Comparison of ENCODE assay signal across 26 cellular contexts in genomic region chr4:100290585-100290984, GRCh38.
A peak's percentile ranks its signal among the peaks of the same experiment; 100 is the strongest.
DNase-seq lines count a peak whose midpoint lies in the region; ATAC-seq, FAIRE-seq and TF ChIP-seq lines count a peak whose summit lies in the region.
"Had no signal": no experiment of that assay in that cellular context is flagged by ENCODE, and none has a peak within 500 bp of the region (broad histone marks: within the 10 kb centered on the region; RNA-seq: fewer than 3 reads in every experiment).

No MANE protein-coding gene starts in this region.

- H3K4me1 Mint-ChIP-seq in astrocyte (ENCODE audit: low read depth, unreplicated experiment), result peaks cover 24% of the 10 kb centered on the region
- H3K4me1 Mint-ChIP-seq: activated CD4-positive, alpha-beta T cell treated with anti-CD3 and anti-CD28 coated beads for 36 hours had no signal

- peaks cover 20% of the 10 kb centered on the region for H3K4me1 ChIP-seq in Loucy (ENCODE audit: insufficient read depth, low read length, poor library complexity, severe bottlenecking)
- peaks cover 18% of the 10 kb centered on the region for H3K4me1 ChIP-seq in astrocyte (ENCODE audit: insufficient read depth, low read length)
- peaks cover 36% of the 10 kb centered on the region for H3K4me1 ChIP-seq in keratinocyte (ENCODE audit: control insufficient read depth, extremely low read depth, insufficient read depth, low read length)
- peaks cover 34 to 65% of the 10 kb centered on the region in 2 donors for H3K4me1 ChIP-seq in gastrocnemius medialis
- no peaks in the 10 kb centered on the region for H3K4me1 ChIP-seq in sigmoid colon
- H3K4me1 ChIP-seq: A549, BLaER1, spleen had no signal

- no peak overlapping the region; the same call in 1 of the 2 replicates for H2AFZ ChIP-seq in Loucy (ENCODE audit: low read length)
- peak overlapping the region; percentile 6 for H2AFZ ChIP-seq in astrocyte (ENCODE audit: low read depth, low read length)
- peak overlapping the region; percentile 29 for H2AFZ ChIP-seq in keratinocyte (ENCODE audit: control insufficient read depth, low read length)

- H3K9me3 ChIP-seq in AG04450 (ENCODE audit: control insufficient read depth, insufficient read depth, low read length) (no peaks in the 10 kb centered on the region), Loucy (ENCODE audit: insufficient read depth, low read depth, low read length) (no peaks in the 10 kb centered on the region), astrocyte (ENCODE audit: insufficient read depth, low read depth, low read length) (no peaks in the 10 kb centered on the region), keratinocyte (ENCODE audit: control insufficient read depth, low read depth, low read length) (no peaks in the 10 kb centered on the region), gastrocnemius medialis (no peaks in the 10 kb centered on the region), sigmoid colon (no peaks in the 10 kb centered on the region)
- H3K9me3 ChIP-seq: A549, BLaER1, spleen had no signal

- POLR2A ChIA-PET in AG04450 (lab: Yijun Ruan, JAX), result no interaction called here

- intact Hi-C loops in gastrocnemius medialis (cut with DNase I; ENCODE audit: low total_unique reads) (no loop called here), sigmoid colon (cut with DNase I) (no loop called here)

- no peak for ATAC-seq in HG03342 (IDR thresholded peaks at IDR 0.05; ENCODE audit: unreplicated experiment)
- ATAC-seq in gastrocnemius medialis, result no peak
- no peak for ATAC-seq in HG03442 (IDR thresholded peaks at IDR 0.05; ENCODE audit: unreplicated experiment)
- ATAC-seq: A549; activated CD4-positive, alpha-beta T cell treated with anti-CD3 and anti-CD28 coated beads for 36 hours; naive thymus-derived CD8-positive, alpha-beta T cell had no signal

- peak overlapping the region; percentile 32 for H3K27ac ChIP-seq in AG04450 (ENCODE audit: low read depth, low read length)
- H3K27ac ChIP-seq in astrocyte (ENCODE audit: low read depth, low read length), result no peak overlapping the region
- H3K27ac ChIP-seq in keratinocyte (ENCODE audit: control insufficient read depth, insufficient read depth, low read length), result peak overlapping the region; percentile 74
- H3K27ac ChIP-seq in gastrocnemius medialis, result no peak overlapping the region
- no peak overlapping the region for H3K27ac ChIP-seq in sigmoid colon
- H3K27ac ChIP-seq: A549, BLaER1, KMS-11, spleen had no signal

- FAIRE-seq in astrocyte (lab: Jason Lieb, UNC) (peak; percentile 80), keratinocyte (lab: Jason Lieb, UNC) (peak; percentile 99)
- FAIRE-seq: A549, GM18507 had no signal

- H3K27ac Mint-ChIP-seq in astrocyte (ENCODE audit: unreplicated experiment), result no peak overlapping the region
- H3K27ac Mint-ChIP-seq: activated CD4-positive, alpha-beta T cell treated with anti-CD3 and anti-CD28 coated beads for 36 hours; naive thymus-derived CD8-positive, alpha-beta T cell had no signal

- H4K20me1 ChIP-seq in Loucy (ENCODE audit: insufficient read depth, low read length, poor library complexity, severe bottlenecking) (no peaks in the 10 kb centered on the region), astrocyte (ENCODE audit: insufficient read depth, low read length) (no peaks in the 10 kb centered on the region), keratinocyte (ENCODE audit: control insufficient read depth, extremely low read depth, insufficient read depth, low read length) (no peaks in the 10 kb centered on the region)
- H4K20me1 ChIP-seq: BLaER1 had no signal

- H3F3A ChIP-seq in Loucy (ENCODE audit: low read depth), result no peaks in the 10 kb centered on the region

- H3K36me3 ChIP-seq in Loucy (ENCODE audit: insufficient read depth, low read length) (no peaks in the 10 kb centered on the region), astrocyte (ENCODE audit: insufficient read depth, low read length) (no peaks in the 10 kb centered on the region), keratinocyte (ENCODE audit: control insufficient read depth in 2 of 2, extremely low read depth in 1 of 2, insufficient read depth in 2 of 2, low read length in 2 of 2) (no peaks in the 10 kb centered on the region), gastrocnemius medialis (no peaks in the 10 kb centered on the region), sigmoid colon (no peaks in the 10 kb centered on the region)
- H3K36me3 ChIP-seq: BLaER1, spleen had no signal

- no peaks in the 10 kb centered on the region for H3K9me2 ChIP-seq in Loucy (replicated peaks; ENCODE audit: low read depth, low read length)

- no peak overlapping the region for H3K4me3 ChIP-seq in AG04450 (ENCODE audit: low read depth, low read length)
- no peak overlapping the region for H3K4me3 ChIP-seq in Loucy (ENCODE audit: low read length, poor library complexity, severe bottlenecking)
- no peak overlapping the region for H3K4me3 ChIP-seq in astrocyte (ENCODE audit: insufficient read depth, low read depth, low read length)
- no peak overlapping the region for H3K4me3 ChIP-seq in keratinocyte (ENCODE audit: control insufficient read depth in 2 of 3, extremely low read depth in 1 of 3, insufficient read depth in 2 of 3, low read depth in 1 of 3, low read length in 3 of 3)
- H3K4me3 ChIP-seq in gastrocnemius medialis, result no peak overlapping the region
- no peak overlapping the region for H3K4me3 ChIP-seq in sigmoid colon
- H3K4me3 ChIP-seq: A549, BLaER1, spleen had no signal

- no peak overlapping the region for H3K9ac ChIP-seq in Loucy (ENCODE audit: low read depth, low read length, poor library complexity, severe bottlenecking)
- no peak overlapping the region for H3K9ac ChIP-seq in astrocyte (ENCODE audit: low read length)
- no peak overlapping the region for H3K9ac ChIP-seq in keratinocyte (ENCODE audit: control insufficient read depth, extremely low read depth, insufficient read depth, low read length)
- H3K9ac ChIP-seq: BLaER1, KMS-11 had no signal

- no peak for TF ChIP-seq EP300 in sigmoid colon (IDR thresholded peaks at IDR 0.05)

- in situ Hi-C loops in gastrocnemius medialis (cut with MboI; ENCODE audit: low sequenced_read_pairs in 4 of 4), result no loop called here

- DNase-seq in AG04450 (ENCODE audit: low read depth, low spot score) (peak; percentile 21), astrocyte (ENCODE audit: low read depth) (peak; percentile 37), keratinocyte (ENCODE audit: low read depth, low spot score) (no peak), gastrocnemius medialis (no peak), sigmoid colon (no peak)
- DNase-seq: activated CD4-positive, alpha-beta T cell treated with anti-CD3 and anti-CD28 coated beads for 36 hours; activated naive CD4-positive, alpha-beta T cell treated with Interleukin-2 at 50 U/mL for 16 hours; activated T-cell treated with anti-CD3 and anti-CD28 coated beads, Interleukin-2, amount 50 U/mL, for 48 hours; amniotic stem cell; Calu3; H9; naive thymus-derived CD8-positive, alpha-beta T cell; NCI-H1092; NCI-H187 treated with DMSO at 0.1 percent for 48 hours; NCI-H82; spleen; stimulated activated CD4-positive, alpha-beta T cell treated with anti-CD3 and anti-CD28 coated beads, Interleukin-4, amount 100 ng/mL, for 24 hours; stimulated activated naive CD4-positive, alpha-beta T cell treated with Interleukin-2 at 50 U/mL for 16 hours had no signal

- TF ChIP-seq POLR2A in gastrocnemius medialis (IDR thresholded peaks at IDR 0.05) (no peak), sigmoid colon (IDR thresholded peaks at IDR 0.05) (no peak)

- no peaks in the 10 kb centered on the region for H3K27me3 Mint-ChIP-seq in astrocyte (ENCODE audit: low read depth, unreplicated experiment)

- no peak for TF ChIP-seq CTCF in AG04450 (IDR thresholded peaks at IDR 0.05; ENCODE audit: low read depth, low read length)
- TF ChIP-seq CTCF in Loucy (conservative IDR thresholded peaks at IDR 0.05; ENCODE audit: low read length), result no peak
- no peak for TF ChIP-seq CTCF in astrocyte (IDR thresholded peaks at IDR 0.05; ENCODE audit: insufficient read depth, low read depth, low read length)
- no peak for TF ChIP-seq CTCF in keratinocyte (optimal IDR thresholded peaks at IDR 0.05 in 1 of 3, IDR thresholded peaks at IDR 0.05 in 1 of 3, conservative IDR thresholded peaks at IDR 0.05 in 1 of 3; ENCODE audit: extremely low read depth in 1 of 3, insufficient read depth in 2 of 3, low read length in 3 of 3)
- TF ChIP-seq CTCF in gastrocnemius medialis (IDR thresholded peaks at IDR 0.05 in 4 of 5, conservative IDR thresholded peaks at IDR 0.05 in 1 of 5), result no peak
- TF ChIP-seq CTCF in sigmoid colon (IDR thresholded peaks at IDR 0.05), result no peak

- no peak overlapping the region for H3K4me3 Mint-ChIP-seq in astrocyte (ENCODE audit: unreplicated experiment)
- H3K4me3 Mint-ChIP-seq: activated CD4-positive, alpha-beta T cell treated with anti-CD3 and anti-CD28 coated beads for 36 hours; H9; mesothelial cell of epicardium; naive thymus-derived CD8-positive, alpha-beta T cell had no signal

- CTCF ChIA-PET in AG04450 (lab: Charles Lee), result no interaction called here

- H3K27me3 ChIP-seq in AG04450 (ENCODE audit: control insufficient read depth, insufficient read depth, low read length) (no peaks in the 10 kb centered on the region), Loucy (ENCODE audit: insufficient read depth, low read length, poor library complexity, severe bottlenecking) (no peaks in the 10 kb centered on the region), astrocyte (ENCODE audit: insufficient read depth, low read length) (no peaks in the 10 kb centered on the region), keratinocyte (ENCODE audit: control insufficient read depth, extremely low read depth, insufficient read depth, low read length) (no peaks in the 10 kb centered on the region), gastrocnemius medialis (no peaks in the 10 kb centered on the region), sigmoid colon (no peaks in the 10 kb centered on the region)
- H3K27me3 ChIP-seq: BLaER1, spleen had no signal

- peak overlapping the region; percentile 25 for H3K4me2 ChIP-seq in Loucy (ENCODE audit: low read depth, low read length, poor library complexity, severe bottlenecking)
- H3K4me2 ChIP-seq in astrocyte (ENCODE audit: low read length), result no peak overlapping the region
- peak overlapping the region; percentile 42 for H3K4me2 ChIP-seq in keratinocyte (ENCODE audit: control insufficient read depth, extremely low read depth, insufficient read depth, low read depth, low read length)
- H3K4me2 ChIP-seq: A549, BLaER1, KMS-11 had no signal

- H3K36me3 Mint-ChIP-seq in astrocyte (ENCODE audit: low read depth, unreplicated experiment), result no peaks in the 10 kb centered on the region
- H3K36me3 Mint-ChIP-seq: mesothelial cell of epicardium; naive thymus-derived CD8-positive, alpha-beta T cell had no signal

- WGBS in sigmoid colon, 2 donors, result 76 to 87% methylated on average over 2 of the region's 2 CpGs

- no peaks in the 10 kb centered on the region for H3K9me1 ChIP-seq in keratinocyte (ENCODE audit: control insufficient read depth, extremely low read depth, insufficient read depth, low read length)

- H3K9me3 Mint-ChIP-seq in astrocyte (ENCODE audit: unreplicated experiment), result no peaks in the 10 kb centered on the region
- H3K9me3 Mint-ChIP-seq: H9; naive thymus-derived CD8-positive, alpha-beta T cell had no signal

- no peaks in the 10 kb centered on the region for H3K79me2 ChIP-seq in Loucy (ENCODE audit: insufficient read depth, low read length)
- H3K79me2 ChIP-seq in astrocyte (ENCODE audit: insufficient read depth, low read length), result no peaks in the 10 kb centered on the region
- H3K79me2 ChIP-seq in keratinocyte (ENCODE audit: control insufficient read depth, insufficient read depth, low read length), result no peaks in the 10 kb centered on the region

- dilution Hi-C loops in keratinocyte (cut with MboI; ENCODE audit: extremely low pct_ligation_motif_present, low sequenced_read_pairs), result no loop called here

Comparison
In these comparisons a context has a peak if more than half of its experiments do, and no peak if none do; other contexts are left out.
1. DNase-seq: peak in AG04450 (single experiment) and astrocyte (single experiment); none in keratinocyte (single experiment), gastrocnemius medialis (0 of 2) and sigmoid colon (single experiment).
2. H3K27ac ChIP-seq: peak in AG04450 (single experiment) and keratinocyte (single experiment); none in astrocyte (single experiment), gastrocnemius medialis (0 of 4) and sigmoid colon (0 of 4).